In the genomic region with DNA sequence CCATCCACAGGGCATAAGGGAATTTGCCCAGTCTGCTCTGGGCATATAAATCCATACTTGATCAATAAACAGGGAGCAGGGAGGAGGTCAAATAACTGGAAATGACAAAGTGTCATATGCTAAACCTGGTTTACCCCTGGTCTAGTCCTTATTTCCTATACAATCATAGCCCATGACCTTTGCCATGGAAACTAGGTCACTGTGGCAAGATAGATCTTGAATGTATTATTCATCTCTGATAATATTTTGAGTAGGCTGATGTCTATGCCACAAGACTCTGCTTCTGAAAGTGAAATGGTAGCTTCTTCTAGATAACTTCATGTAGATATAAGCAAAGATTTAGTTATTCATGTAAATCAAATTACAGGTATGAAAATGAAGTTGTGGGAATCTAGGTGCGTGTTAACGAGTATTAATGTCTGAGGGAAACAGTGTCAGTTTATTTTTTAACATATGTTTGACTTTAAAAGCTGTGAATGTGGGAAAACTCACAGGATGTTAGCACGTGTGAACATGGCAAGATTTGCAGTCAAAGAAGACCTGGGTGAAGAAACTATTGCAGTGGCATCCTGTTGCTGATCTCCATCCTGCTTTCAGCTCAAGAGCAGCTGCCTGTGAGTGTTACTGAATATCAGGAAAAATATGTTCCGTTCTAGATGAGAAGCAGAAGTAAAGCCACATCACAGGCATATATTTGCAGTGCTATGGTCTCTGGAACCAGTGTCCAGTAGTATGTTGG, we compare ENCODE assay signal across 23 cellular contexts.
"Had no signal": no experiment of that assay in that cellular context is flagged by ENCODE, and none has a peak within 500 bp of the region (broad histone marks: within the 10 kb centered on the region; RNA-seq: fewer than 3 reads in every experiment).

No MANE protein-coding gene starts in this region.

- H3K9me3 ChIP-seq: gastroesophageal sphincter, heart right ventricle, mucosa of descending colon, suprapubic skin, transverse colon, uterus had no signal

- H3K27me3 ChIP-seq: brain microvascular endothelial cell, gastroesophageal sphincter, suprapubic skin, transverse colon, uterus had no signal

- H3K36me3 Mint-ChIP-seq: activated CD8-positive, alpha-beta memory T cell treated with anti-CD3 and anti-CD28 coated beads, Interleukin-2, amount 10 ng/mL, durations not matched to agents 7 days and 5 days; memory B cell; naive B cell; T-cell had no signal

- H3K4me1 Mint-ChIP-seq: naive B cell had no signal

- H3K9me3 Mint-ChIP-seq: T-cell had no signal

- H3K4me1 ChIP-seq: gastroesophageal sphincter, heart right ventricle, suprapubic skin, transverse colon, uterus had no signal

- ATAC-seq: activated CD8-positive, alpha-beta memory T cell treated with anti-CD3 and anti-CD28 coated beads, Interleukin-2, amount 10 ng/mL, durations not matched to agents 7 days and 5 days; esophagus mucosa; gastroesophageal sphincter; heart right ventricle; left ventricle myocardium superior; mucosa of descending colon; SK-N-SH treated with all-trans-retinoic acid at 6 μM for 48 hours; T-cell had no signal

- H3K27me3 Mint-ChIP-seq: activated CD8-positive, alpha-beta memory T cell treated with anti-CD3 and anti-CD28 coated beads, Interleukin-2, amount 10 ng/mL, durations not matched to agents 7 days and 5 days had no signal

- H3K4me3 Mint-ChIP-seq: activated CD8-positive, alpha-beta memory T cell treated with anti-CD3 and anti-CD28 coated beads, Interleukin-2, amount 10 ng/mL, durations not matched to agents 7 days and 5 days; memory B cell; naive B cell had no signal

- H3K27ac ChIP-seq: brain microvascular endothelial cell, gastroesophageal sphincter, heart right ventricle, suprapubic skin, transverse colon, uterus had no signal

- DNase-seq: activated CD4-positive, alpha-beta T cell treated with anti-CD3 and anti-CD28 coated beads for 1 hour; activated CD4-positive, alpha-beta T cell treated with anti-CD3 and anti-CD28 coated beads, Interleukin-2, amount 50 U/mL, for 48 hours; activated CD8-positive, alpha-beta memory T cell treated with anti-CD3 and anti-CD28 coated beads, Interleukin-2, amount 10 ng/mL, durations not matched to agents 7 days and 5 days; anterior cingulate cortex; brain microvascular endothelial cell; cortex of kidney; heart right ventricle; kidney glomerular epithelial cell; left ventricle myocardium superior; mucosa of descending colon; naive B cell; retina; SIG-M5; stimulated activated CD8-positive, alpha-beta memory T cell treated with anti-CD3 and anti-CD28 coated beads, Interleukin-4, amount 100 ng/mL, for 48 hours; stimulated activated naive CD4-positive, alpha-beta T cell treated with Interleukin-2 at 50 U/mL for 16 hours; T-cell; transverse colon; uterus had no signal

- H3K4me3 ChIP-seq: gastroesophageal sphincter, heart right ventricle, mucosa of descending colon, suprapubic skin, transverse colon, uterus had no signal

- H3K27ac Mint-ChIP-seq: activated CD8-positive, alpha-beta memory T cell treated with anti-CD3 and anti-CD28 coated beads, Interleukin-2, amount 10 ng/mL, durations not matched to agents 7 days and 5 days; memory B cell; naive B cell; T-cell had no signal

- H3K36me3 ChIP-seq: brain microvascular endothelial cell, gastroesophageal sphincter, heart right ventricle, suprapubic skin, transverse colon, uterus had no signal
